In genomic region chr22:42887523-42888507, GRCh38 we compare ENCODE assay signal across 15 cellular contexts. TPM values are rescaled to one million over a fixed set of nuclear protein-coding genes. Genes with fewer than 3 reads are reported as not detected.
DNase-seq lines count a peak whose midpoint lies in the region; ATAC-seq and TF ChIP-seq lines count a peak whose summit lies in the region.
"Had no signal": no experiment of that assay in that cellular context is flagged by ENCODE, and none has a peak within 500 bp of the region (broad histone marks: within the 10 kb centered on the region; RNA-seq: fewer than 3 reads in every experiment).

No MANE protein-coding gene starts in this region.

- H2AFZ ChIP-seq in osteoblast (ENCODE audit: low read length) = no peak overlapping the region
- H2AFZ ChIP-seq: PC-9 had no signal

- H3K4me1 ChIP-seq in osteoblast (ENCODE audit: insufficient read depth, low read length) = no peaks in the 10 kb centered on the region
- H3K4me1 ChIP-seq in ovary (ENCODE audit: insufficient read depth) = no peaks in the 10 kb centered on the region

- H4K20me1 ChIP-seq in osteoblast (ENCODE audit: insufficient read depth, low read length) = peaks cover 12% of the 10 kb centered on the region

- H3K4me3 ChIP-seq in osteoblast (ENCODE audit: insufficient read depth, low read length) (no peak overlapping the region), ovary (no peak overlapping the region)
- H3K4me3 ChIP-seq: esophagus squamous epithelium, PC-9, sigmoid colon had no signal

- no peaks in the 10 kb centered on the region for H3K27me3 ChIP-seq in osteoblast (ENCODE audit: insufficient read depth, low read length)
- H3K27me3 ChIP-seq in ovary = no peaks in the 10 kb centered on the region
- H3K27me3 ChIP-seq: esophagus squamous epithelium, sigmoid colon had no signal

- peaks cover 5% of the 10 kb centered on the region for H3K79me2 ChIP-seq in osteoblast (ENCODE audit: insufficient read depth, low read length)

- intact Hi-C loops in ovary (cut with DNase I) = no loop called here

- H3K9me3 ChIP-seq in osteoblast (ENCODE audit: low read depth, low read length) = no peaks in the 10 kb centered on the region
- H3K9me3 ChIP-seq in ovary = no peaks in the 10 kb centered on the region
- H3K9me3 ChIP-seq: esophagus squamous epithelium, sigmoid colon had no signal

- no peak for TF ChIP-seq POLR2A in ovary (IDR thresholded peaks at IDR 0.05)

- 82 to 91% (median 87%) methylated on average over 14 of the region's 14 CpGs for WGBS in ovary, 3 donors

- peak; percentile 48 for DNase-seq in COLO668 (lab: John Stamatoyannopoulos, UW; ENCODE audit: unreplicated experiment)
- peak; percentile 32 for DNase-seq in HuH-7 (ENCODE audit: low spot score)
- peak; percentile 78 for DNase-seq in osteoblast (ENCODE audit: insufficient read length, low spot score, missing footprints)
- no peak for DNase-seq in ovary
- no peak for DNase-seq in cerebellar nuclear complex (lab: John Stamatoyannopoulos, UW)
- no peak for DNase-seq in caudate nucleus (lab: John Stamatoyannopoulos, UW)
- DNase-seq: activated CD4-positive, alpha-beta T cell treated with anti-CD3 and anti-CD28 coated beads, Interleukin-2, amount 50 U/mL, for 48 hours; activated naive CD4-positive, alpha-beta T cell treated with Interleukin-2 at 50 U/mL for 16 hours; esophagus squamous epithelium; midbrain; NCI-H1048; PC-9; sigmoid colon; substantia nigra had no signal

- no peak overlapping the region for H3K27ac ChIP-seq in osteoblast (ENCODE audit: low read depth, low read length)
- H3K27ac ChIP-seq in ovary = no peak overlapping the region
- no peak overlapping the region for H3K27ac ChIP-seq in caudate nucleus (ENCODE audit: low read depth, low read length)
- H3K27ac ChIP-seq: esophagus squamous epithelium, PC-9, sigmoid colon had no signal

- no peak for TF ChIP-seq EP300 in ovary (IDR thresholded peaks at IDR 0.05)

- H3K4me2 ChIP-seq in osteoblast (ENCODE audit: insufficient read depth, low read length) = no peak overlapping the region
- H3K4me2 ChIP-seq: PC-9 had no signal

- ATAC-seq in esophagus mucosa = peak; percentile 45

- peaks cover 46% of the 10 kb centered on the region for H3K36me3 ChIP-seq in osteoblast (ENCODE audit: insufficient read depth, low read length)
- H3K36me3 ChIP-seq in ovary = no peaks in the 10 kb centered on the region

- TF ChIP-seq CTCF in osteoblast (IDR thresholded peaks at IDR 0.05; ENCODE audit: extremely low read depth, low read depth, low read length) (no peak), ovary (IDR thresholded peaks at IDR 0.05) (no peak)

RNA-seq across cellular contexts. Expression of gene ARFGAP3, which starts 30.7 kb away (rescaled TPM):
- total RNA-seq in esophagus mucosa (18.9 TPM), osteoblast (90.5 and 91.6 TPM in 2 replicates), ovary (10 to 100 TPM; 28.8 to 47.8 (median 39.2) TPM)
- 10 to 100 TPM; 21.6 to 43.5 TPM for polyA plus RNA-seq in ovary

Comparison
In these comparisons a context has a peak if more than half of its experiments do, and no peak if none do; other contexts are left out.
1. DNase-seq: peak in COLO668 (single experiment), HuH-7 (single experiment) and osteoblast (single experiment); none in ovary (0 of 5), cerebellar nuclear complex (0 of 2) and caudate nucleus (0 of 61).